11 cellular contexts compared by ENCODE assay signal in genomic region chr1:10685851-10686403, GRCh38.
DNase-seq lines count a peak whose midpoint lies in the region; FAIRE-seq and TF ChIP-seq lines count a peak whose summit lies in the region.
"Had no signal": no experiment of that assay in that cellular context is flagged by ENCODE, and none has a peak within 500 bp of the region (broad histone marks: within the 10 kb centered on the region; RNA-seq: fewer than 3 reads in every experiment).

No MANE protein-coding gene starts in this region.

- no peak overlapping the region for H3K27ac Mint-ChIP-seq in activated T-helper 2 cell treated with anti-CD3 and anti-CD28 coated beads, Interferon-gamma antibody, Interleukin-2, Interleukin-4, amounts not matched to agents 10 μg/mL and 5 μg/mL and 100 μg/mL, durations not matched to agents 14 hours and 24 hours and 36 hours
- H3K27ac Mint-ChIP-seq: CD4-positive, alpha-beta T cell had no signal

- H3K36me3 ChIP-seq in right atrium auricular region (no peaks in the 10 kb centered on the region), prostate gland (no peaks in the 10 kb centered on the region), tibial nerve (no peaks in the 10 kb centered on the region)

- TF ChIP-seq CTCF in VCaP (conservative IDR thresholded peaks at IDR 0.05) (no peak), right atrium auricular region (IDR thresholded peaks at IDR 0.05) (no peak), prostate gland (IDR thresholded peaks at IDR 0.05) (no peak), tibial nerve (IDR thresholded peaks at IDR 0.05) (no peak)

- H3K27ac ChIP-seq in VCaP (peak overlapping the region; percentile 98), right atrium auricular region (peak overlapping the region; percentile 86), prostate gland (peak overlapping the region; percentile 91 to 96), tibial nerve (no peak overlapping the region)

- TF ChIP-seq EP300 in tibial nerve (IDR thresholded peaks at IDR 0.05): no peak

- intact Hi-C loops in prostate gland (cut with DNase I): no loop called here
- intact Hi-C loops in activated T-helper 2 cell treated with anti-CD3 and anti-CD28 coated beads, Interferon-gamma antibody, Interleukin-2, Interleukin-4, amounts not matched to agents 10 μg/mL and 5 μg/mL and 100 μg/mL, durations not matched to agents 14 hours and 24 hours and 36 hours (cut with micrococcal nuclease): no loop called here

- 57% methylated on average over 11 of the region's 11 CpGs for WGBS in prostate gland
- 59 to 62% methylated on average over 10 to 11 of the region's 11 CpGs for WGBS in tibial nerve, 2 donors

- DNase-seq in COLO668 (lab: John Stamatoyannopoulos, UW; ENCODE audit: unreplicated experiment) (peak; percentile 74), right atrium auricular region (ENCODE audit: low spot score) (no peak), prostate gland (ENCODE audit: low spot score) (no peak), frontal cortex (ENCODE audit: low spot score in 2 of 2) (no peak), tibial nerve (ENCODE audit: low spot score in 2 of 2) (no peak), C1 segment of cervical spinal cord (lab: John Stamatoyannopoulos, UW) (no peak)
- DNase-seq in activated T-helper 2 cell treated with anti-CD3 and anti-CD28 coated beads, Interferon-gamma antibody, Interleukin-2, Interleukin-4, amounts not matched to agents 10 μg/mL and 5 μg/mL and 100 μg/mL, durations not matched to agents 14 hours and 24 hours and 36 hours (ENCODE audit: low spot score): no peak
- DNase-seq: activated CD4-positive, alpha-beta T cell treated with anti-CD3 and anti-CD28 coated beads, Interleukin-2, amount 50 U/mL, for 48 hours; CD4-positive, alpha-beta T cell; stimulated activated naive CD8-positive, alpha-beta T cell treated with anti-CD3 and anti-CD28 coated beads, Interleukin-15, amount 100 ng/mL, for 72 hours had no signal

- H3K27me3 Mint-ChIP-seq in activated T-helper 2 cell treated with anti-CD3 and anti-CD28 coated beads, Interferon-gamma antibody, Interleukin-2, Interleukin-4, amounts not matched to agents 10 μg/mL and 5 μg/mL and 100 μg/mL, durations not matched to agents 14 hours and 24 hours and 36 hours (ENCODE audit: low read depth): no peaks in the 10 kb centered on the region
- H3K27me3 Mint-ChIP-seq: CD4-positive, alpha-beta T cell; stimulated activated naive CD8-positive, alpha-beta T cell treated with anti-CD3 and anti-CD28 coated beads, Interleukin-15, amount 100 ng/mL, for 72 hours had no signal

- TF ChIP-seq POLR2A in prostate gland (IDR thresholded peaks at IDR 0.05): no peak
- TF ChIP-seq POLR2A in tibial nerve (IDR thresholded peaks at IDR 0.05): no peak

- H3K9me3 Mint-ChIP-seq in activated T-helper 2 cell treated with anti-CD3 and anti-CD28 coated beads, Interferon-gamma antibody, Interleukin-2, Interleukin-4, amounts not matched to agents 10 μg/mL and 5 μg/mL and 100 μg/mL, durations not matched to agents 14 hours and 24 hours and 36 hours: no peaks in the 10 kb centered on the region
- H3K9me3 Mint-ChIP-seq: CD4-positive, alpha-beta T cell; stimulated activated naive CD8-positive, alpha-beta T cell treated with anti-CD3 and anti-CD28 coated beads, Interleukin-15, amount 100 ng/mL, for 72 hours had no signal

- no peaks in the 10 kb centered on the region for H3K4me1 Mint-ChIP-seq in activated T-helper 2 cell treated with anti-CD3 and anti-CD28 coated beads, Interferon-gamma antibody, Interleukin-2, Interleukin-4, amounts not matched to agents 10 μg/mL and 5 μg/mL and 100 μg/mL, durations not matched to agents 14 hours and 24 hours and 36 hours (ENCODE audit: low read depth)

- H3K9me3 ChIP-seq in right atrium auricular region: no peaks in the 10 kb centered on the region
- no peaks in the 10 kb centered on the region for H3K9me3 ChIP-seq in prostate gland
- no peaks in the 10 kb centered on the region for H3K9me3 ChIP-seq in tibial nerve

- no peak for FAIRE-seq in frontal cortex (lab: Jason Lieb, UNC)

- no peaks in the 10 kb centered on the region for H3K36me3 Mint-ChIP-seq in activated T-helper 2 cell treated with anti-CD3 and anti-CD28 coated beads, Interferon-gamma antibody, Interleukin-2, Interleukin-4, amounts not matched to agents 10 μg/mL and 5 μg/mL and 100 μg/mL, durations not matched to agents 14 hours and 24 hours and 36 hours (ENCODE audit: low read depth)

- H3K4me3 ChIP-seq in right atrium auricular region (no peak overlapping the region), prostate gland (no peak overlapping the region), tibial nerve (no peak overlapping the region)

- H3K27me3 ChIP-seq in right atrium auricular region (no peaks in the 10 kb centered on the region), prostate gland (replicated peaks; ENCODE audit: insufficient read depth) (no peaks in the 10 kb centered on the region), tibial nerve (no peaks in the 10 kb centered on the region)

- peaks cover 0 to 100% of the 10 kb centered on the region in 2 donors for H3K4me1 ChIP-seq in right atrium auricular region
- peaks cover 94% of the 10 kb centered on the region for H3K4me1 ChIP-seq in prostate gland (replicated peaks)
- peaks cover 0 to 51% (median 14%) of the 10 kb centered on the region in 4 donors for H3K4me1 ChIP-seq in tibial nerve

- H3K4me3 Mint-ChIP-seq in activated T-helper 2 cell treated with anti-CD3 and anti-CD28 coated beads, Interferon-gamma antibody, Interleukin-2, Interleukin-4, amounts not matched to agents 10 μg/mL and 5 μg/mL and 100 μg/mL, durations not matched to agents 14 hours and 24 hours and 36 hours (ENCODE audit: low read depth): no peak overlapping the region
- H3K4me3 Mint-ChIP-seq: CD4-positive, alpha-beta T cell; stimulated activated naive CD8-positive, alpha-beta T cell treated with anti-CD3 and anti-CD28 coated beads, Interleukin-15, amount 100 ng/mL, for 72 hours had no signal

Comparison
In these comparisons a context has a peak if more than half of its experiments do, and no peak if none do; other contexts are left out.
1. H3K27ac ChIP-seq: peak in VCaP (single experiment), right atrium auricular region (2 of 2) and prostate gland (2 of 2); none in tibial nerve (0 of 4).